ENCODE assay signal across 1 cellular context in genomic region chr21:41786521-41786987, GRCh38.
TF ChIP-seq lines count a peak whose summit lies in the region.

No MANE protein-coding gene starts in this region.

TF ChIP-seq in HEK293, 187 proteins besides CTCF, POLR2A, EP300 and RAD21 (continued from another document):
- TF ChIP-seq TRIM28 (IDR thresholded peaks at IDR 0.05; ENCODE audit: borderline replicate concordance, low read length) (peak; percentile 78), ZNF843 (tag by site-specific recombination; IDR thresholded peaks at IDR 0.05) (no peak), ZBTB20 (tag by site-specific recombination; IDR thresholded peaks at IDR 0.05) (peak; percentile 38; the same call in 1 of the 2 replicates)
